In the genomic region with DNA sequence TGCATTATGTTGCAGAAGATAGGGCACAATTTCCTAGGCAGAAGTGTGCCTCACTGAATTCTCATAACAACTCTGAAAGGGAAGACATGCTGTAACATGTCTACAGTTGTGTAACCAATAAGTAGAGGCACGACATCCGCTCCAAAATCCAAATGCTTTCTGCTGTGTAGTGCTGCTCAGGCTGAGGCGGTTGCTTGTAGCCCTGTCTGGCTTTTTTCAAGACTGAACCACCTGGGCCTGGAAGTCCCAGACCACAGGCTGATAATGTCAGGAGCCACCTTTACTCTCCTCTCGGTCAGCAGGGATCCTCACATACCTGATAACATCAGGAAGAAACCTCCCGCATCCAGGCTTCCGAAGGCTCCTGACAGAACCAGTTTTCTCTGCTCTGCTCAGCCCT, we compare ENCODE assay signal across 1 cellular context.
TF ChIP-seq lines count a peak whose summit lies in the region.

No MANE protein-coding gene starts in this region.

TF ChIP-seq in H1, 55 proteins besides CTCF, POLR2A, EP300 and RAD21:
- TF ChIP-seq CBX8 (IDR thresholded peaks at IDR 0.05; ENCODE audit: borderline replicate concordance, low read depth, low read length) = no peak
- no peak for TF ChIP-seq CHD1 (IDR thresholded peaks at IDR 0.05; ENCODE audit: low read depth, low read length)
- TF ChIP-seq TEAD4 (IDR thresholded peaks at IDR 0.05; ENCODE audit: low read depth, low read length) = no peak
- no peak for TF ChIP-seq RXRA (IDR thresholded peaks at IDR 0.05; ENCODE audit: insufficient read depth, low read depth, low read length)
- TF ChIP-seq SIRT6 (IDR thresholded peaks at IDR 0.05; ENCODE audit: low read length) = no peak
- TF ChIP-seq NRF1 (IDR thresholded peaks at IDR 0.05; ENCODE audit: low read depth, low read length) = no peak
- TF ChIP-seq RFX5 (IDR thresholded peaks at IDR 0.05; ENCODE audit: borderline replicate concordance, low read depth, low read length) = no peak
- TF ChIP-seq CTBP2 (IDR thresholded peaks at IDR 0.05; ENCODE audit: borderline replicate concordance, insufficient read depth, insufficient read length, low read length) = no peak
- TF ChIP-seq HDAC2 (IDR thresholded peaks at IDR 0.05; ENCODE audit: borderline replicate concordance in 1 of 2, low read depth in 2 of 2, low read length in 2 of 2) = no peak
- TF ChIP-seq, protein P1, sequence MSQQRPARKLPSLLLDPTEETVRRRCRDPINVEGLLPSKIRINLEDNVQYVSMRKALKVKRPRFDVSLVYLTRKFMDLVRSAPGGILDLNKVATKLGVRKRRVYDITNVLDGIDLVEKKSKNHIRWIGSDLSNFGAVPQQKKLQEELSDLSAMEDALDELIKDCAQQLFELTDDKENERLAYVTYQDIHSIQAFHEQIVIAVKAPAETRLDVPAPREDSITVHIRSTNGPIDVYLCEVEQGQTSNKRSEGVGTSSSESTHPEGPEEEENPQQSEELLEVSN (IDR thresholded peaks at IDR 0.05) = no peak
- no peak for TF ChIP-seq KDM4A (IDR thresholded peaks at IDR 0.05; ENCODE audit: low read depth, low read length, severe bottlenecking)
- TF ChIP-seq BRCA1 (IDR thresholded peaks at IDR 0.05; ENCODE audit: low read depth, low read length) = no peak
- no peak for TF ChIP-seq MAX (IDR thresholded peaks at IDR 0.05)
- no peak for TF ChIP-seq SP2 (IDR thresholded peaks at IDR 0.05; ENCODE audit: low read length)
- no peak for TF ChIP-seq MAFK (IDR thresholded peaks at IDR 0.05; ENCODE audit: low read depth, low read length)
